In the genomic region with DNA sequence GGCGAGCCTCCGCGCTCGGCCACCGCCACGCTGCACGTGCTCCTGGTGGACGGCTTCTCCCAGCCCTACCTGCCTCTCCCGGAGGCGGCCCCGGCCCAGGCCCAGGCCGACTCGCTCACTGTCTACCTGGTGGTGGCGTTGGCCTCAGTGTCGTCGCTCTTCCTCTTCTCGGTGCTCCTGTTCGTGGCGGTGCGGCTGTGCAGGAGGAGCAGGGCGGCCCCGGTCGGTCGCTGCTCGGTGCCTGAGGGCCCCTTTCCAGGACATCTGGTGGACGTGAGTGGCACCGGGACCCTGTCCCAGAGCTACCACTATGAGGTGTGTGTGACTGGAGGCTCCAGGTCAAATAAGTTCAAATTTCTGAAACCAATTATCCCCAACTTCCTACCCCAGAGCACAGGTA, we compare ENCODE assay signal across 2 cellular contexts. TPM values are rescaled to one million over a fixed set of nuclear protein-coding genes. Genes with fewer than 3 reads are reported as not detected.
"Had no signal": no experiment of that assay in that cellular context is flagged by ENCODE, and none has a peak within 500 bp of the region (broad histone marks: within the 10 kb centered on the region; RNA-seq: fewer than 3 reads in every experiment).

No MANE protein-coding gene starts in this region.

RNA-seq across cellular contexts. Expression of gene PCDHB12, which starts 2.3 kb away (rescaled TPM):
- total RNA-seq: OCI-LY7, PC-9 had no signal

RNA-seq across cellular contexts. Expression of gene PCDHB13, which starts 2.9 kb away (rescaled TPM):
- total RNA-seq: PC-9 had no signal

RNA-seq across cellular contexts. Expression of gene PCDHB11, which starts 11.4 kb away (rescaled TPM):
- total RNA-seq: OCI-LY7, PC-9 had no signal

RNA-seq across cellular contexts. Expression of gene PCDHB10, which starts 18.7 kb away (rescaled TPM):
- total RNA-seq: OCI-LY7, PC-9 had no signal
